8 cellular contexts compared by ENCODE assay signal in the genomic region with DNA sequence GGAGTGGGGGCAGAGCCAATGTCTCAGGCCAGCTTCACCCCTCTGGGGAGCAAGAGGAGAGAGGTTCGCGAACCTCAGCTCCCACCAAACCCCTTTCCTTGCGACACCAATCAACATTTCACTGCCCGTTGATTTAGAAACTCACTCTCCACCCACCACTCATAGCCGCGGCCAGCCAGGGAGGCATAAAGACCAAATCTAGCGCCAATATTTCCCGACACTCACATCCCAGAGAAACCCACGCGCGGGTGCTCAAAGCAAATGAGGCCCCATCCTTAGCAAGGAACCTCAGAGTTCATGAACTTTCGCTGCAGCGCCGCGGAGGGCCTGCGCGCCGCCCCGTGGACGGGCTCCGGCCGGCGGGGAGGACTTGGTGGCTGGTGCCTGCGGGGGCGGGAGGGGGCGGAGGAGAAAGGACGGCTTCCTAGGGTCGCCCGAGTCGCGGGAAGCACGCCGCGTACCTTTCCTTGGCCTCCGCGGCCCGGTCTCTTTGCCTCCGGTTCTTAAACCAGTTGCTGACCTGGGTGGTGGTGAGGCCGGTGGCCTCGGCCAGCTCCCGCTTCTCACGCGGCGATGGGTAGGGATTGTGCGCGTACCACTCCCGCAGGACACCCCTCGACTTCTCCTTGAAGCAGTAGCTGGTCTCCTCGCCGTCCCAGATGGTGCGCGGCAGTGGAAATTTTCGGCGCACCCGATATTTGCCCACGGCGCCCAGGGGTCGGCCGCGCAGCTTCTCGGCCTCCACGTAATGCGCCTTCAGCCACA. TPM values are rescaled to one million over a fixed set of nuclear protein-coding genes. Genes with fewer than 3 reads are reported as not detected.
DNase-seq lines count a peak whose midpoint lies in the region; ATAC-seq, FAIRE-seq and TF ChIP-seq lines count a peak whose summit lies in the region.

No MANE protein-coding gene starts in this region.

- POLR2A ChIA-PET in HepG2 (lab: Yijun Ruan, JAX): interaction anchor here (1.5 to 1.7 kb wide), 3 partner anchors 9 to 333 kb away, joined by 3 to 5 read pairs (median 5); partner anchors contain the start of genes SLC38A6 and TRMT5

- BruUV-seq in HepG2 (replicated peaks; lab: Mats Ljungman, UMichigan): no TSS peak

- no peak for TF ChIP-seq RAD21 in HepG2 (CRISPR knock-in tag; IDR thresholded peaks at IDR 0.05)

- DNase-seq in GM20000 (ENCODE audit: low spot score) (peak; percentile 43), adipocyte (ENCODE audit: low read depth) (peak; percentile 67), HepG2 (ENCODE audit: low spot score) (no peak), urothelium cell line (ENCODE audit: low spot score) (peak; percentile 79), occipital lobe (lab: John Stamatoyannopoulos, UW) (no peak)

- TF ChIP-seq EP300 in HepG2 (IDR thresholded peaks at IDR 0.05; ENCODE audit: low read depth in 2 of 2, low read length in 2 of 2) (no peak), HepG2 (CRISPR knock-in tag; IDR thresholded peaks at IDR 0.05; ENCODE audit: borderline replicate concordance) (no peak)

- intact Hi-C loops in HepG2 (cut with micrococcal nuclease; ENCODE audit: unreplicated experiment): loop anchor here (5.0 kb wide), 2 partner anchors 169 to 379 kb away; no protein-coding TSS in a partner anchor

- H3K79me2 ChIP-seq in HepG2 (ENCODE audit: insufficient read depth, low read length): peaks cover 44% of the 10 kb centered on the region

- no peak for TF ChIP-seq POLR2A in HepG2 (IDR thresholded peaks at IDR 0.05; ENCODE audit: insufficient read depth in 1 of 2, low read depth in 2 of 2, low read length in 2 of 2)

- no peaks in the 10 kb centered on the region for H4K20me1 ChIP-seq in HepG2 (ENCODE audit: insufficient read depth, low read length)

- H3K27me3 ChIP-seq in adipocyte (replicated peaks; ENCODE audit: control insufficient read depth, insufficient read depth, low read length): peaks cover 20% of the 10 kb centered on the region
- peaks cover under 1 to 18% of the 10 kb centered on the region in 2 experiments; a peak in 4 of 5 replicates for H3K27me3 ChIP-seq in HepG2 (ENCODE audit: control insufficient read depth in 1 of 2, insufficient read depth in 2 of 2, low read length in 2 of 2)

- no peak for FAIRE-seq in HepG2 (lab: Jason Lieb, UNC)
- FAIRE-seq in urothelium cell line (lab: Jason Lieb, UNC): peak; percentile 52

- peaks cover 40% of the 10 kb centered on the region for H3K4me1 ChIP-seq in adipocyte (ENCODE audit: control insufficient read depth, insufficient read depth, low read length)
- peaks cover 55% of the 10 kb centered on the region for H3K4me1 ChIP-seq in HepG2 (ENCODE audit: insufficient read depth, low read length)

- H3K27ac ChIP-seq in 22Rv1: peak overlapping the region; percentile 55
- H3K27ac ChIP-seq in HepG2 (ENCODE audit: extremely low read length, insufficient read depth, low read length): peak overlapping the region; percentile 44

- peak overlapping the region; percentile 96 for H3K4me2 ChIP-seq in HepG2 (ENCODE audit: low read depth, low read length)

- ATAC-seq in HepG2 (peak; percentile 43), GM19397 (IDR thresholded peaks at IDR 0.05; ENCODE audit: unreplicated experiment) (no peak), GM18873 (IDR thresholded peaks at IDR 0.05; ENCODE audit: low FRiP score, unreplicated experiment) (no peak)

- TF ChIP-seq CTCF in 22Rv1 (IDR thresholded peaks at IDR 0.05) (peak; percentile 51), GM20000 (IDR thresholded peaks at IDR 0.05; ENCODE audit: extremely low read depth, missing control alignments) (no peak), HepG2 (CRISPR knock-in tag; IDR thresholded peaks at IDR 0.05) (peak; percentile 50)

- CTCF ChIA-PET in HepG2 (lab: Yijun Ruan, JAX; ENCODE audit: low intra/inter-chr PET ratio, low total read pairs): no interaction called here

- H3K9ac ChIP-seq in adipocyte (ENCODE audit: low read length) (peak overlapping the region; percentile 95), HepG2 (ENCODE audit: insufficient read depth, low read depth, low read length) (peak overlapping the region; percentile 69)

- no peak overlapping the region for H2AFZ ChIP-seq in HepG2 (ENCODE audit: low read length)

- no peaks in the 10 kb centered on the region for H3K9me3 ChIP-seq in adipocyte (ENCODE audit: control insufficient read depth, low read length)
- no peaks in the 10 kb centered on the region for H3K9me3 ChIP-seq in HepG2 (ENCODE audit: low read length)

- H3K4me3 ChIP-seq in adipocyte (ENCODE audit: low read length): peak overlapping the region; percentile 89
- peak overlapping the region; percentile 75 to 79 (median 77) for H3K4me3 ChIP-seq in HepG2 (replicated peaks in 1 of 3; ENCODE audit: insufficient read depth in 1 of 3, low read depth in 2 of 3, low read length in 3 of 3)

- H3K36me3 ChIP-seq in adipocyte (ENCODE audit: control insufficient read depth, insufficient read depth, low read length, severe bottlenecking) (peaks cover 3% of the 10 kb centered on the region), HepG2 (replicated peaks in 1 of 2; ENCODE audit: control insufficient read depth in 1 of 2, insufficient read depth in 2 of 2, low read length in 2 of 2) (no peaks in the 10 kb centered on the region)

- WGBS in HepG2 (ENCODE audit: low lambda C conversion rate): under 1% methylated on average over 46 of the region's 63 CpGs

- in situ Hi-C loops in HepG2 (cut with HindIII; ENCODE audit: extremely low pct_ligation_motif_present, low pct_unique_long_range_greater_than_20kb): no loop called here

TF ChIP-seq in HepG2, 621 proteins besides CTCF, POLR2A, EP300 and RAD21 (continues in another document):
- TF ChIP-seq CREB1 (IDR thresholded peaks at IDR 0.05): no peak
- no peak for TF ChIP-seq CREB1 (CRISPR knock-in tag; IDR thresholded peaks at IDR 0.05)
- no peak for TF ChIP-seq ZNF639 (CRISPR knock-in tag; conservative IDR thresholded peaks at IDR 0.05)
- TF ChIP-seq HOXA3 (CRISPR knock-in tag; IDR thresholded peaks at IDR 0.05): peak; percentile 11
- peak; percentile 25 for TF ChIP-seq ZEB1 (IDR thresholded peaks at IDR 0.05; ENCODE audit: insufficient replicate concordance, low read depth)
- TF ChIP-seq, protein P1, sequence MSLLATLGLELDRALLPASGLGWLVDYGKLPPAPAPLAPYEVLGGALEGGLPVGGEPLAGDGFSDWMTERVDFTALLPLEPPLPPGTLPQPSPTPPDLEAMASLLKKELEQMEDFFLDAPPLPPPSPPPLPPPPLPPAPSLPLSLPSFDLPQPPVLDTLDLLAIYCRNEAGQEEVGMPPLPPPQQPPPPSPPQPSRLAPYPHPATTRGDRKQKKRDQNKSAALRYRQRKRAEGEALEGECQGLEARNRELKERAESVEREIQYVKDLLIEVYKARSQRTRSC (CRISPR knock-in tag; IDR thresholded peaks at IDR 0.05; ENCODE audit: low read depth): 0 out of 2 replicates have a peak, but pooled peaks have one; percentile 86
- TF ChIP-seq JARID2 (CRISPR knock-in tag; IDR thresholded peaks at IDR 0.05; ENCODE audit: insufficient replicate concordance): no peak
- TF ChIP-seq ZNF34 (CRISPR knock-in tag; IDR thresholded peaks at IDR 0.05; ENCODE audit: borderline replicate concordance): no peak
- peak; percentile 31; the same call in 1 of the 2 replicates for TF ChIP-seq SAP130 (CRISPR knock-in tag; IDR thresholded peaks at IDR 0.05; ENCODE audit: low read depth)
- peak; percentile 69 for TF ChIP-seq KMT2A (CRISPR knock-in tag; IDR thresholded peaks at IDR 0.05)
- TF ChIP-seq KDM2A (CRISPR knock-in tag; IDR thresholded peaks at IDR 0.05; ENCODE audit: borderline replicate concordance, low read depth): peak; percentile 46
- no peak for TF ChIP-seq ZNF562 (CRISPR knock-in tag; IDR thresholded peaks at IDR 0.05; ENCODE audit: borderline replicate concordance)
- TF ChIP-seq ZNF331 (CRISPR knock-in tag; IDR thresholded peaks at IDR 0.05): 0 out of 2 replicates have a peak, but pooled peaks have one; percentile 25

RNA-seq across cellular contexts. Expression of gene SIX1, which starts 0.9 kb away (rescaled TPM):
- total RNA-seq in HepG2 (2016; rRNA removed; fragmentation: Illumina TruSeq; extraction: Trizol) (6.5 and 6.8 TPM in 2 replicates), occipital lobe (0.47 TPM)
- total RNA-seq in HepG2 (2016; cell fraction: cytosol; rRNA removed; fragmentation: Illumina TruSeq; extraction: Trizol; ENCODE audit: low read depth): 2.6 and 3.0 TPM in 2 replicates
- total RNA-seq in HepG2 (2016; cell fraction: insoluble cytoplasmic fraction; rRNA removed; fragmentation: Illumina TruSeq; extraction: Trizol): 5.9 and 6.3 TPM in 2 replicates
- 6.9 and 7.5 TPM in 2 replicates for total RNA-seq in HepG2 (2016; cell fraction: membrane; rRNA removed; fragmentation: Illumina TruSeq; extraction: Trizol)
- total RNA-seq in HepG2 (2016; cell fraction: nucleus; rRNA removed; fragmentation: Illumina TruSeq; extraction: Trizol): 4.9 and 6.0 TPM in 2 replicates
- polyA plus RNA-seq in HepG2 (2011; rRNA removed): 1.3 and 1.7 TPM in 2 replicates
- 1.2 and 1.8 TPM in 2 replicates for polyA plus RNA-seq in HepG2 (2011; cell fraction: cytosol; rRNA removed)
- polyA plus RNA-seq in HepG2 (2011; cell fraction: nucleus; rRNA removed): 2.7 and 3.5 TPM in 2 replicates
- 3.0 and 3.1 TPM in 2 replicates for polyA plus RNA-seq in HepG2 (2012)
- polyA plus RNA-seq in HepG2 (2016; cell fraction: cytosol; fragmentation: Illumina TruSeq; extraction: Trizol; ENCODE audit: low read depth): 1.1 and 1.3 TPM in 2 replicates
- 6.3 and 7.8 TPM in 2 replicates for polyA plus RNA-seq in HepG2 (2016; cell fraction: insoluble cytoplasmic fraction; fragmentation: Illumina TruSeq; extraction: Trizol; ENCODE audit: low read depth)
- 2.3 and 2.7 TPM in 2 replicates for polyA plus RNA-seq in HepG2 (2016; cell fraction: membrane; fragmentation: Illumina TruSeq; extraction: Trizol; ENCODE audit: low read depth)
- polyA plus RNA-seq in HepG2 (2016; cell fraction: nucleus; fragmentation: Illumina TruSeq; extraction: Trizol; ENCODE audit: insufficient read depth, low read depth): 6.4 and 7.6 TPM in 2 replicates
- 1.5 and 4.6 TPM in 2 replicates for polyA minus RNA-seq in HepG2 (2011; rRNA and poly(A)+ RNA removed; ENCODE audit: low replicate concordance)
- polyA minus RNA-seq in HepG2 (2011; cell fraction: cytosol; rRNA and poly(A)+ RNA removed): 2.3 and 3.2 TPM in 2 replicates
- polyA minus RNA-seq in HepG2 (2011; cell fraction: nucleus; rRNA and poly(A)+ RNA removed): 7.1 and 8.3 TPM in 2 replicates

Comparison
In these comparisons a context has a peak if more than half of its experiments do, and no peak if none do; other contexts are left out.
1. DNase-seq: peak in GM20000 (single experiment), adipocyte (single experiment) and urothelium cell line (single experiment); none in HepG2 (single experiment) and occipital lobe (single experiment).